In genomic region chr19:13817615-13818371, GRCh38 we compare ENCODE assay signal across 8 cellular contexts. TPM values are rescaled to one million over a fixed set of nuclear protein-coding genes. Genes with fewer than 3 reads are reported as not detected.
A peak's percentile ranks its signal among the peaks of the same experiment; 100 is the strongest.
DNase-seq lines count a peak whose midpoint lies in the region; ATAC-seq, FAIRE-seq and TF ChIP-seq lines count a peak whose summit lies in the region.

No MANE protein-coding gene starts in this region.

- H3K4me1 ChIP-seq in endodermal cell (ENCODE audit: control insufficient read depth, insufficient read depth, low read length): no peaks in the 10 kb centered on the region

- WGBS in endodermal cell (ENCODE audit: insufficient coverage in 1 of 2, insufficient read length in 1 of 2), 2 experiments: 61 to 75% methylated on average over 26 to 35 of the region's 35 CpGs

- FAIRE-seq in GM19239 (lab: Jason Lieb, UNC): peak; percentile 28

- no peaks in the 10 kb centered on the region for H3K27me3 Mint-ChIP-seq in endodermal cell (ENCODE audit: insufficient read depth)

- peak; percentile 42 for ATAC-seq in omental fat pad (ENCODE audit: low FRiP score)
- ATAC-seq in HG03108 (IDR thresholded peaks at IDR 0.05; ENCODE audit: unreplicated experiment): no peak
- ATAC-seq in HG03095 (IDR thresholded peaks at IDR 0.05; ENCODE audit: unreplicated experiment): no peak

- no peaks in the 10 kb centered on the region for H3K4me1 Mint-ChIP-seq in endodermal cell

- H3K27me3 ChIP-seq in endodermal cell (ENCODE audit: control insufficient read depth, insufficient read depth, low read length, poor library complexity, severe bottlenecking): no peaks in the 10 kb centered on the region

- DNase-seq in GM19239 (ENCODE audit: insufficient read length, low spot score) (peak; percentile 64), NCI-H2227 treated with DMSO at 0.1 percent for 48 hours (lab: John Stamatoyannopoulos, UW) (peak; percentile 55), endodermal cell (peak; percentile 98), omental fat pad (ENCODE audit: low spot score) (no peak), substantia nigra (lab: John Stamatoyannopoulos, UW) (no peak), D341Med (ENCODE audit: low spot score) (no peak)

- H3K27ac ChIP-seq in endodermal cell (ENCODE audit: low read depth, low read length): no peak overlapping the region
- no peak overlapping the region for H3K27ac ChIP-seq in substantia nigra (ENCODE audit: low read depth, low read length, poor library complexity, severe bottlenecking)

- TF ChIP-seq CTCF in endodermal cell (conservative IDR thresholded peaks at IDR 0.05) (no peak), omental fat pad (IDR thresholded peaks at IDR 0.05) (no peak)

- no peak overlapping the region for H3K4me3 ChIP-seq in endodermal cell (ENCODE audit: low read length)

- no peak overlapping the region for H3K9ac ChIP-seq in endodermal cell (ENCODE audit: extremely low read depth, low read length, poor library complexity, severe bottlenecking)

- no peak overlapping the region for H3K4me3 Mint-ChIP-seq in endodermal cell

- H3K36me3 Mint-ChIP-seq in endodermal cell (ENCODE audit: low read depth): peaks cover 63% of the 10 kb centered on the region

- H3K27ac Mint-ChIP-seq in endodermal cell: peak overlapping the region; percentile 78

- no peaks in the 10 kb centered on the region for H3K9me3 ChIP-seq in endodermal cell (ENCODE audit: control insufficient read depth, low read length)

- no peaks in the 10 kb centered on the region for H3K9me3 Mint-ChIP-seq in endodermal cell

- H3K36me3 ChIP-seq in endodermal cell (ENCODE audit: control insufficient read depth, insufficient read depth, low read length): peaks cover 33% of the 10 kb centered on the region

RNA-seq across cellular contexts. Expression of gene ZSWIM4, which starts 22.6 kb away (rescaled TPM):
- total RNA-seq in endodermal cell (10 to 100 TPM; 30.0 to 41.9 TPM), omental fat pad (1 to 10 TPM; 3.8 to 5.2 (median 4.6) TPM)
- polyA plus RNA-seq in endodermal cell (2013, experiment 1 of 2): 22.9 TPM
- polyA plus RNA-seq in endodermal cell (2013, experiment 2 of 2): 20.7 TPM

RNA-seq across cellular contexts. Expression of gene C19orf53, which starts 43.5 kb away (rescaled TPM):
- total RNA-seq in endodermal cell (100 to 1,000 TPM; 106 to 114 TPM), omental fat pad (100 to 1,000 TPM; 135 to 206 (median 170) TPM)
- polyA plus RNA-seq in endodermal cell (2013, experiment 1 of 2): 141 TPM
- polyA plus RNA-seq in endodermal cell (2013, experiment 2 of 2): 125 TPM

RNA-seq across cellular contexts. Expression of gene MRI1, which starts 53.5 kb away (rescaled TPM):
- total RNA-seq in endodermal cell (10 to 100 TPM; 19.6 to 29.6 TPM), omental fat pad (10 to 100 TPM; 34.1 to 82.1 (median 38.5) TPM)
- polyA plus RNA-seq in endodermal cell (2013, experiment 1 of 2): 20.7 TPM
- polyA plus RNA-seq in endodermal cell (2013, experiment 2 of 2): 20.5 TPM

RNA-seq across cellular contexts. Expression of gene NANOS3, which starts 59.1 kb away (rescaled TPM):
- total RNA-seq in endodermal cell: under 1 TPM in 1 of 2 donors, not detected in 1; 0.64 TPM
- polyA plus RNA-seq in endodermal cell (2013, experiment 1 of 2): 2.6 TPM
- polyA plus RNA-seq in endodermal cell (2013, experiment 2 of 2): 2.0 TPM
- not detected for total RNA-seq in omental fat pad

Comparison
In these comparisons a context has a peak if more than half of its experiments do, and no peak if none do; other contexts are left out.
1. DNase-seq: peak in GM19239 (single experiment), NCI-H2227 treated with DMSO at 0.1 percent for 48 hours (single experiment) and endodermal cell (single experiment); none in omental fat pad (single experiment), substantia nigra (0 of 49) and D341Med (single experiment).
2. RNA of gene ZSWIM4, which starts 22.6 kb away (total RNA-seq): 30.0 to 41.9 TPM in endodermal cell; 3.8 to 5.2 TPM in omental fat pad; every median in the first group is over 4 times any median in the second.